ENCODE assay signal across 10 cellular contexts in genomic region chr7:70776627-70777101, GRCh38.
DNase-seq lines count a peak whose midpoint lies in the region; ATAC-seq, FAIRE-seq and TF ChIP-seq lines count a peak whose summit lies in the region.
"Had no signal": no experiment of that assay in that cellular context is flagged by ENCODE, and none has a peak within 500 bp of the region (broad histone marks: within the 10 kb centered on the region; RNA-seq: fewer than 3 reads in every experiment).

No MANE protein-coding gene starts in this region.

- ATAC-seq in GM21423 (IDR thresholded peaks at IDR 0.05; ENCODE audit: unreplicated experiment) (peak; percentile 60), lower lobe of right lung (no peak), left ventricle myocardium superior (no peak)
- ATAC-seq in activated CD8-positive, alpha-beta T cell treated with anti-CD3 and anti-CD28 coated beads for 36 hours = peak; percentile 58

- peaks cover 2% of the 10 kb centered on the region for H3K27me3 Mint-ChIP-seq in activated CD8-positive, alpha-beta T cell treated with anti-CD3 and anti-CD28 coated beads for 36 hours

- H3K4me1 Mint-ChIP-seq in activated CD8-positive, alpha-beta T cell treated with anti-CD3 and anti-CD28 coated beads for 36 hours (ENCODE audit: low read depth) = peaks cover 12% of the 10 kb centered on the region

- TF ChIP-seq CTCF in activated CD8-positive, alpha-beta T cell treated with anti-CD3 and anti-CD28 coated beads for 36 hours (IDR thresholded peaks at IDR 0.05) = no peak
- no peak for TF ChIP-seq CTCF in D721Med (IDR thresholded peaks at IDR 0.05; ENCODE audit: insufficient read depth, missing control alignments)
- TF ChIP-seq CTCF in lower lobe of right lung (IDR thresholded peaks at IDR 0.05) = no peak
- no peak for TF ChIP-seq CTCF in lower leg skin (IDR thresholded peaks at IDR 0.05)

- no peaks in the 10 kb centered on the region for H3K27me3 ChIP-seq in lower lobe of right lung (ENCODE audit: low read depth)
- H3K27me3 ChIP-seq: vagina had no signal

- H3K36me3 Mint-ChIP-seq in activated CD8-positive, alpha-beta T cell treated with anti-CD3 and anti-CD28 coated beads for 36 hours (ENCODE audit: low read depth) = no peaks in the 10 kb centered on the region

- H3K4me3 ChIP-seq in lower lobe of right lung (no peak overlapping the region), lower leg skin (ENCODE audit: low read depth, poor library complexity, severe bottlenecking) (no peak overlapping the region)
- H3K4me3 ChIP-seq: vagina had no signal

- TF ChIP-seq POLR2A in lower leg skin (IDR thresholded peaks at IDR 0.05) = no peak

- H3K9me3 ChIP-seq in lower lobe of right lung = no peaks in the 10 kb centered on the region
- H3K9me3 ChIP-seq: vagina had no signal

- WGBS in lower leg skin, 2 donors = 41 to 52% methylated on average over 7 of the region's 7 CpGs

- H3K4me3 Mint-ChIP-seq in activated CD8-positive, alpha-beta T cell treated with anti-CD3 and anti-CD28 coated beads for 36 hours = no peak overlapping the region

- POLR2A ChIA-PET in activated CD8-positive, alpha-beta T cell treated with anti-CD3 and anti-CD28 coated beads for 36 hours (lab: Charles Lee) = no interaction called here

- no peaks in the 10 kb centered on the region for H3K9me3 Mint-ChIP-seq in activated CD8-positive, alpha-beta T cell treated with anti-CD3 and anti-CD28 coated beads for 36 hours

- H3K36me3 ChIP-seq in lower lobe of right lung = peaks cover 75% of the 10 kb centered on the region

- H3K4me1 ChIP-seq in lower lobe of right lung = no peaks in the 10 kb centered on the region

- no peak for FAIRE-seq in D721Med (lab: Jason Lieb, UNC)
- FAIRE-seq: keratinocyte had no signal

- H3K27ac ChIP-seq in lower lobe of right lung = no peak overlapping the region
- H3K27ac ChIP-seq: vagina had no signal

- intact Hi-C loops in activated CD8-positive, alpha-beta T cell treated with anti-CD3 and anti-CD28 coated beads for 36 hours (cut with micrococcal nuclease) = no loop called here
- intact Hi-C loops in lower lobe of right lung (cut with DNase I) = no loop called here
- intact Hi-C loops in lower leg skin (cut with DNase I; ENCODE audit: low total_unique reads) = no loop called here
- intact Hi-C loops in left ventricle myocardium superior (cut with micrococcal nuclease) = no loop called here

- CTCF ChIA-PET in activated CD8-positive, alpha-beta T cell treated with anti-CD3 and anti-CD28 coated beads for 36 hours (lab: Charles Lee) = no interaction called here

- DNase-seq in AG20443 (ENCODE audit: low spot score) (peak; percentile 56), hypothalamus (lab: John Stamatoyannopoulos, UW) (peak in 47 of 51 donors; percentile 16 to 87 (median 67)), D721Med (ENCODE audit: insufficient read length, low spot score) (no peak), lower lobe of right lung (no peak), lower leg skin (ENCODE audit: low spot score in 2 of 2) (no peak), left ventricle myocardium superior (no peak)
- peak; percentile 37 for DNase-seq in activated CD8-positive, alpha-beta T cell treated with anti-CD3 and anti-CD28 coated beads for 36 hours

- H3K27ac Mint-ChIP-seq in activated CD8-positive, alpha-beta T cell treated with anti-CD3 and anti-CD28 coated beads for 36 hours = peak overlapping the region; percentile 45

Comparison
In these comparisons a context has a peak if more than half of its experiments do, and no peak if none do; other contexts are left out.
1. DNase-seq: peak in AG20443 (single experiment), activated CD8-positive, alpha-beta T cell treated with anti-CD3 and anti-CD28 coated beads for 36 hours (single experiment) and hypothalamus (47 of 51); none in D721Med (single experiment), lower lobe of right lung (single experiment), lower leg skin (0 of 2) and left ventricle myocardium superior (single experiment).
2. ATAC-seq: peak in GM21423 (single experiment) and activated CD8-positive, alpha-beta T cell treated with anti-CD3 and anti-CD28 coated beads for 36 hours (single experiment); none in lower lobe of right lung (0 of 2) and left ventricle myocardium superior (single experiment).